Comparison of ENCODE assay signal across 11 cellular contexts in genomic region chr2:223943135-223943534, GRCh38. TPM values are rescaled to one million over a fixed set of nuclear protein-coding genes. Genes with fewer than 3 reads are reported as not detected.
DNase-seq lines count a peak whose midpoint lies in the region; ATAC-seq, FAIRE-seq and TF ChIP-seq lines count a peak whose summit lies in the region.
"Had no signal": no experiment of that assay in that cellular context is flagged by ENCODE, and none has a peak within 500 bp of the region (broad histone marks: within the 10 kb centered on the region; RNA-seq: fewer than 3 reads in every experiment).

No MANE protein-coding gene starts in this region.

- peak overlapping the region; percentile 85 for H3K27ac ChIP-seq in HepG2 (ENCODE audit: extremely low read length, insufficient read depth, low read length)
- H3K27ac ChIP-seq in right lobe of liver, result no peak overlapping the region
- peak overlapping the region; percentile 92 to 95 for H3K27ac ChIP-seq in mucosa of rectum (ENCODE audit: low read depth in 2 of 2, low read length in 2 of 2)
- peak overlapping the region; percentile 96 for H3K27ac ChIP-seq in vagina

- TF ChIP-seq CTCF in HepG2 (CRISPR knock-in tag; IDR thresholded peaks at IDR 0.05) (no peak), right lobe of liver (IDR thresholded peaks at IDR 0.05) (no peak), MCF 10A (IDR thresholded peaks at IDR 0.05; ENCODE audit: unreplicated experiment) (no peak), vagina (IDR thresholded peaks at IDR 0.05) (no peak)

- H3K27ac Mint-ChIP-seq in MCF 10A (ENCODE audit: low read depth, unreplicated experiment), result peak overlapping the region; percentile 90

- peak overlapping the region; percentile 80 to 100 (median 99) for H3K4me3 ChIP-seq in HepG2 (replicated peaks in 1 of 3; ENCODE audit: insufficient read depth in 1 of 3, low read depth in 2 of 3, low read length in 3 of 3)
- H3K4me3 ChIP-seq in right lobe of liver, result no peak overlapping the region
- H3K4me3 ChIP-seq in mucosa of rectum (ENCODE audit: low read length in 2 of 2), result peak overlapping the region; percentile 43 to 82
- peak overlapping the region; percentile 95 to 98 for H3K4me3 ChIP-seq in vagina

- no peaks in the 10 kb centered on the region for H3K9me3 Mint-ChIP-seq in MCF 10A (ENCODE audit: unreplicated experiment)

- H3K27me3 ChIP-seq in HepG2 (ENCODE audit: control insufficient read depth in 1 of 2, insufficient read depth in 2 of 2, low read length in 2 of 2), result no peaks in the 10 kb centered on the region; a peak in 1 of 5 replicates
- H3K27me3 ChIP-seq in right lobe of liver, result no peaks in the 10 kb centered on the region
- no peaks in the 10 kb centered on the region for H3K27me3 ChIP-seq in mucosa of rectum (ENCODE audit: control insufficient read depth in 2 of 2, insufficient read depth in 2 of 2, low read length in 2 of 2)
- H3K27me3 ChIP-seq in vagina, result no peaks in the 10 kb centered on the region

- H3K9me3 ChIP-seq in HepG2 (ENCODE audit: low read length) (no peaks in the 10 kb centered on the region), right lobe of liver (no peaks in the 10 kb centered on the region), mucosa of rectum (ENCODE audit: control insufficient read depth in 2 of 2, low read length in 2 of 2) (no peaks in the 10 kb centered on the region), vagina (no peaks in the 10 kb centered on the region)

- DNase-seq in HepG2 (ENCODE audit: low spot score) (no peak), right lobe of liver (no peak), MCF 10A (ENCODE audit: unreplicated experiment) (no peak), vagina (ENCODE audit: extremely low spot score in 2 of 2) (no peak), NCI-H1930 (lab: John Stamatoyannopoulos, UW) (no peak), NCI-H69 (lab: John Stamatoyannopoulos, UW) (no peak)
- DNase-seq: activated CD8-positive, alpha-beta memory T cell treated with anti-CD3 and anti-CD28 coated beads for 24 hours; NCI-H1092 treated with DMSO at 0.1 percent for 48 hours had no signal

- no peaks in the 10 kb centered on the region for H3K36me3 ChIP-seq in HepG2 (replicated peaks in 1 of 2; ENCODE audit: control insufficient read depth in 1 of 2, insufficient read depth in 2 of 2, low read length in 2 of 2)
- no peaks in the 10 kb centered on the region for H3K36me3 ChIP-seq in right lobe of liver
- no peaks in the 10 kb centered on the region for H3K36me3 ChIP-seq in mucosa of rectum (ENCODE audit: control insufficient read depth in 2 of 2, insufficient read depth in 2 of 2, low read length in 2 of 2)
- H3K36me3 ChIP-seq in vagina, result no peaks in the 10 kb centered on the region

- peak overlapping the region; percentile 98 for H3K9ac ChIP-seq in HepG2 (ENCODE audit: insufficient read depth, low read depth, low read length)
- H3K9ac ChIP-seq in mucosa of rectum (ENCODE audit: low read depth in 1 of 2, low read length in 2 of 2), result peak overlapping the region in 1 of 2 donors; percentile 44

- no peak for FAIRE-seq in HepG2 (lab: Jason Lieb, UNC)
- FAIRE-seq: G401.6 had no signal

- peaks cover 61% of the 10 kb centered on the region for H3K79me2 ChIP-seq in HepG2 (ENCODE audit: insufficient read depth, low read length)

- TF ChIP-seq POLR2A in HepG2 (IDR thresholded peaks at IDR 0.05; ENCODE audit: insufficient read depth in 1 of 2, low read depth in 2 of 2, low read length in 2 of 2) (no peak), right lobe of liver (IDR thresholded peaks at IDR 0.05) (no peak), vagina (IDR thresholded peaks at IDR 0.05) (no peak)

- POLR2A ChIA-PET in HepG2 (lab: Yijun Ruan, JAX), result interaction anchor here (1.1 to 3.6 kb wide), 5 partner anchors 13 to 203 kb away, joined by 3 to 69 read pairs (median 9); partner anchors contain the start of gene MRPL44
- POLR2A ChIA-PET in MCF 10A (lab: Yijun Ruan, JAX), result interaction anchor here (0.6 to 5.4 kb wide), 6 partner anchors 13 to 1905 kb away, joined by 3 to 71 read pairs (median 5); partner anchors contain the start of gene MRPL44

- no TSS peak for BruUV-seq in HepG2 (replicated peaks; lab: Mats Ljungman, UMichigan)
- no TSS peak for BruUV-seq in MCF 10A (replicated peaks; lab: Mats Ljungman, UMichigan)

- no peak for TF ChIP-seq RAD21 in HepG2 (CRISPR knock-in tag; IDR thresholded peaks at IDR 0.05)

- in situ Hi-C loops in HepG2 (cut with HindIII; ENCODE audit: extremely low pct_ligation_motif_present, low pct_unique_long_range_greater_than_20kb), result no loop called here

- ATAC-seq in HepG2 (no peak), right lobe of liver (no peak), GM19467 (IDR thresholded peaks at IDR 0.05; ENCODE audit: unreplicated experiment) (no peak)

- H2AFZ ChIP-seq in HepG2 (ENCODE audit: low read length), result no peak overlapping the region

- no peaks in the 10 kb centered on the region for H3K27me3 Mint-ChIP-seq in MCF 10A (ENCODE audit: insufficient read depth, unreplicated experiment)

- H4K20me1 ChIP-seq in HepG2 (ENCODE audit: insufficient read depth, low read length), result peaks cover 11% of the 10 kb centered on the region; the same call in 1 of the 2 replicates

- intact Hi-C loops in HepG2 (cut with micrococcal nuclease; ENCODE audit: unreplicated experiment), result no loop called here
- intact Hi-C loops in right lobe of liver (cut with DNase I), result no loop called here
- intact Hi-C loops in MCF 10A (cut with micrococcal nuclease), result loop anchor here (1.0 to 5.0 kb wide), 2 partner anchors 14 to 106 kb away; partner anchors contain the start of genes AP1S3 and MRPL44
- intact Hi-C loops in vagina (cut with DNase I), result no loop called here

- 70% methylated on average over 1 of the region's 1 CpG for WGBS in HepG2 (ENCODE audit: low lambda C conversion rate)
- WGBS in right lobe of liver (ENCODE audit: insufficient coverage, low coverage, low lambda C conversion rate, missing lambda C conversion rate), result 67% methylated on average over 1 of the region's 1 CpG

- H3K4me2 ChIP-seq in HepG2 (ENCODE audit: low read depth, low read length), result peak overlapping the region; percentile 94

- peaks cover 20% of the 10 kb centered on the region for H3K36me3 Mint-ChIP-seq in MCF 10A (ENCODE audit: insufficient read depth, unreplicated experiment)

- TF ChIP-seq EP300 in HepG2 (IDR thresholded peaks at IDR 0.05; ENCODE audit: low read depth in 2 of 2, low read length in 2 of 2) (no peak), HepG2 (CRISPR knock-in tag; IDR thresholded peaks at IDR 0.05; ENCODE audit: borderline replicate concordance) (no peak)

- H3K4me1 ChIP-seq in HepG2 (ENCODE audit: insufficient read depth, low read length), result peaks cover 52% of the 10 kb centered on the region
- H3K4me1 ChIP-seq in right lobe of liver, result peaks cover 0 to 15% (median 0%) of the 10 kb centered on the region in 4 donors
- peaks cover 20 to 21% of the 10 kb centered on the region in 2 donors for H3K4me1 ChIP-seq in mucosa of rectum (ENCODE audit: control insufficient read depth in 2 of 2, insufficient read depth in 2 of 2, low read length in 2 of 2)
- H3K4me1 ChIP-seq in vagina, result peaks cover 48% of the 10 kb centered on the region

- peaks cover 35% of the 10 kb centered on the region for H3K4me1 Mint-ChIP-seq in MCF 10A (ENCODE audit: insufficient read depth, unreplicated experiment)

- CTCF ChIA-PET in HepG2 (lab: Yijun Ruan, JAX; ENCODE audit: low intra/inter-chr PET ratio, low total read pairs), result no interaction called here
- CTCF ChIA-PET in MCF 10A (lab: Yijun Ruan, JAX), result interaction anchor here (0.6 to 0.7 kb wide), 4 partner anchors 13 to 281 kb away, joined by 3 to 4 read pairs (median 3); no protein-coding TSS in a partner anchor

- H3K4me3 Mint-ChIP-seq in MCF 10A (ENCODE audit: unreplicated experiment), result peak overlapping the region; percentile 96

RNA-seq across cellular contexts. Expression of gene WDFY1, which starts 2.0 kb away (rescaled TPM):
- total RNA-seq in HepG2 (2016; rRNA removed; fragmentation: Illumina TruSeq; extraction: Trizol) (77.0 and 92.1 TPM in 2 replicates), right lobe of liver (10 to 100 TPM; 19.7 to 28.0 (median 21.4) TPM), MCF 10A (2022) (36.9 and 41.8 TPM in 2 replicates), vagina (44.2 TPM)
- 11.5 and 14.6 TPM in 2 replicates for total RNA-seq in HepG2 (2016; cell fraction: cytosol; rRNA removed; fragmentation: Illumina TruSeq; extraction: Trizol; ENCODE audit: low read depth)
- 74.9 and 94.6 TPM in 2 replicates for total RNA-seq in HepG2 (2016; cell fraction: insoluble cytoplasmic fraction; rRNA removed; fragmentation: Illumina TruSeq; extraction: Trizol)
- 26.9 and 28.9 TPM in 2 replicates for total RNA-seq in HepG2 (2016; cell fraction: membrane; rRNA removed; fragmentation: Illumina TruSeq; extraction: Trizol)
- total RNA-seq in HepG2 (2016; cell fraction: nucleus; rRNA removed; fragmentation: Illumina TruSeq; extraction: Trizol), result 97.2 and 104 TPM in 2 replicates
- 77.1 and 78.4 TPM in 2 replicates for polyA plus RNA-seq in HepG2 (2011; rRNA removed)
- 40.1 and 47.7 TPM in 2 replicates for polyA plus RNA-seq in HepG2 (2011; cell fraction: cytosol; rRNA removed)
- 98.7 and 128 TPM in 2 replicates for polyA plus RNA-seq in HepG2 (2011; cell fraction: nucleus; rRNA removed)
- 36.5 and 42.3 TPM in 2 replicates for polyA plus RNA-seq in HepG2 (2012)
- polyA plus RNA-seq in HepG2 (2016; cell fraction: cytosol; fragmentation: Illumina TruSeq; extraction: Trizol; ENCODE audit: low read depth), result 4.0 and 4.3 TPM in 2 replicates
- polyA plus RNA-seq in HepG2 (2016; cell fraction: insoluble cytoplasmic fraction; fragmentation: Illumina TruSeq; extraction: Trizol; ENCODE audit: low read depth), result 72.6 and 75.5 TPM in 2 replicates
- polyA plus RNA-seq in HepG2 (2016; cell fraction: membrane; fragmentation: Illumina TruSeq; extraction: Trizol; ENCODE audit: low read depth), result 10.6 and 12.5 TPM in 2 replicates
- polyA plus RNA-seq in HepG2 (2016; cell fraction: nucleus; fragmentation: Illumina TruSeq; extraction: Trizol; ENCODE audit: insufficient read depth, low read depth), result 136 and 138 TPM in 2 replicates
- polyA minus RNA-seq in HepG2 (2011; rRNA and poly(A)+ RNA removed; ENCODE audit: low replicate concordance), result 55.3 and 443 TPM in 2 replicates
- polyA minus RNA-seq in HepG2 (2011; cell fraction: cytosol; rRNA and poly(A)+ RNA removed), result 49.8 and 57.9 TPM in 2 replicates
- polyA minus RNA-seq in HepG2 (2011; cell fraction: nucleus; rRNA and poly(A)+ RNA removed), result 186 and 218 TPM in 2 replicates

RNA-seq across cellular contexts. Expression of gene MRPL44, which starts 14.1 kb away (rescaled TPM):
- 78.0 and 101 TPM in 2 replicates for total RNA-seq in HepG2 (2016; rRNA removed; fragmentation: Illumina TruSeq; extraction: Trizol)
- 19.7 and 21.8 TPM in 2 replicates for total RNA-seq in HepG2 (2016; cell fraction: cytosol; rRNA removed; fragmentation: Illumina TruSeq; extraction: Trizol; ENCODE audit: low read depth)
- 76.1 and 100 TPM in 2 replicates for total RNA-seq in HepG2 (2016; cell fraction: insoluble cytoplasmic fraction; rRNA removed; fragmentation: Illumina TruSeq; extraction: Trizol)
- total RNA-seq in HepG2 (2016; cell fraction: membrane; rRNA removed; fragmentation: Illumina TruSeq; extraction: Trizol), result 38.1 and 39.0 TPM in 2 replicates
- total RNA-seq in HepG2 (2016; cell fraction: nucleus; rRNA removed; fragmentation: Illumina TruSeq; extraction: Trizol), result 33.6 TPM in 2 replicates
- polyA plus RNA-seq in HepG2 (2011; rRNA removed), result 31.1 and 38.4 TPM in 2 replicates
- 29.5 and 37.2 TPM in 2 replicates for polyA plus RNA-seq in HepG2 (2011; cell fraction: cytosol; rRNA removed)
- polyA plus RNA-seq in HepG2 (2011; cell fraction: nucleus; rRNA removed), result 7.5 and 10.9 TPM in 2 replicates
- polyA plus RNA-seq in HepG2 (2012), result 31.9 and 35.7 TPM in 2 replicates
- 10.7 and 11.0 TPM in 2 replicates for polyA plus RNA-seq in HepG2 (2016; cell fraction: cytosol; fragmentation: Illumina TruSeq; extraction: Trizol; ENCODE audit: low read depth)
- polyA plus RNA-seq in HepG2 (2016; cell fraction: insoluble cytoplasmic fraction; fragmentation: Illumina TruSeq; extraction: Trizol; ENCODE audit: low read depth), result 114 TPM in 2 replicates
- 18.8 and 22.2 TPM in 2 replicates for polyA plus RNA-seq in HepG2 (2016; cell fraction: membrane; fragmentation: Illumina TruSeq; extraction: Trizol; ENCODE audit: low read depth)
- polyA plus RNA-seq in HepG2 (2016; cell fraction: nucleus; fragmentation: Illumina TruSeq; extraction: Trizol; ENCODE audit: insufficient read depth, low read depth), result 42.6 and 43.1 TPM in 2 replicates
- polyA minus RNA-seq in HepG2 (2011; rRNA and poly(A)+ RNA removed; ENCODE audit: low replicate concordance), result 6.2 and 14.6 TPM in 2 replicates
- 25.3 and 29.9 TPM in 2 replicates for polyA minus RNA-seq in HepG2 (2011; cell fraction: cytosol; rRNA and poly(A)+ RNA removed)
- 14.3 and 18.9 TPM in 2 replicates for polyA minus RNA-seq in HepG2 (2011; cell fraction: nucleus; rRNA and poly(A)+ RNA removed)
- total RNA-seq in right lobe of liver, result 10 to 100 TPM; 20.4 to 38.5 (median 23.5) TPM
- 27.4 and 31.2 TPM in 2 replicates for total RNA-seq in MCF 10A (2022)
- total RNA-seq in vagina, result 11.8 TPM

Comparison
In these comparisons a context has a peak if more than half of its experiments do, and no peak if none do; other contexts are left out.
1. H3K27ac ChIP-seq: peak in HepG2 (single experiment), mucosa of rectum (2 of 2) and vagina (single experiment); none in right lobe of liver (0 of 3).
2. H3K4me3 ChIP-seq: peak in HepG2 (3 of 3), mucosa of rectum (2 of 2) and vagina (2 of 2); none in right lobe of liver (0 of 3).